1 cellular context compared by ENCODE assay signal in the genomic region with DNA sequence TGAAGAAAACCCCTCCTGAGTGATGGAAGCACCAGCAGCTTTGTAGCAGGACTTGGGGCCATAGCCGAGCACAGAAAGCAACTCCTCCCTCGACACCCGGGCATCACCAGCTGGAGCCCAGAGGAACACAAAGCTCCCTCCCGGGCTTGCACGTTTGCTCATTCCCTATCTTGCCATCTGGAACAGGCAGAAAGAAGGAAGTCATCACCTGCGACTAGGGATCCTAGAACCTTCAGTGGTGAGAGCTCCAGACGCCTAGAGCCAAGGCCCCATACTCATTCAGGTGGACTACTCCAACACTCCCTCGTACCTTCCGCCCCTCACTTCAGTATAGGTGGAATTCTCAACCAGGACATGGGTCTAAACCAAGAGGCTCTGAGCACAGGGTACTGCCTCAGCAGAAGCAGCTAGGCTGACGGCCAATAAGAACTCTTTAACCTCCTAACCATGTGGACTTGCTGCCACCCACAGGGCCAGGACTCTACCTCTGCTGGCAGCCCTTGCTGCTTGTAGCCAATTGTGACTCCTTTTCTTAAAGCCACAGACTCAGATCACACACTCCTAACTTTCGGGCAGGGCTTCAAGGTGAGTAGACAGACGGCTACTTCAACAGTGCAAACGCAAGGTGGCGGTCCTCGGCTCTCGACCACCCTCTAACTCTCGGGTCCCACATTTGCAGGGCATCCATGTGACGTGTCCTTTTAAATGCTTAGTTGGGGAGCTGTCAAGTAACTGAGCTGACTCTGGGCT.
TF ChIP-seq lines count a peak whose summit lies in the region.

No MANE protein-coding gene starts in this region.

TF ChIP-seq in GM23338, 12 proteins besides CTCF, POLR2A, EP300 and RAD21 (continued from another document):
- TF ChIP-seq JUNB (IDR thresholded peaks at IDR 0.05; ENCODE audit: unreplicated experiment) = no peak
TF ChIP-seq in GM23338: peak in this region for 0.
